ENCODE assay signal across 25 cellular contexts in genomic region chr10:132809237-132810140, GRCh38. TPM values are rescaled to one million over a fixed set of nuclear protein-coding genes. Genes with fewer than 3 reads are reported as not detected.
A peak's percentile ranks its signal among the peaks of the same experiment; 100 is the strongest.
DNase-seq lines count a peak whose midpoint lies in the region; ATAC-seq, FAIRE-seq and TF ChIP-seq lines count a peak whose summit lies in the region.
"Had no signal": no experiment of that assay in that cellular context is flagged by ENCODE, and none has a peak within 500 bp of the region (broad histone marks: within the 10 kb centered on the region; RNA-seq: fewer than 3 reads in every experiment).

No MANE protein-coding gene starts in this region.

- no peak overlapping the region for H3K23ac ChIP-seq in IMR-90 (ENCODE audit: low read depth, low read length)
- H3K23ac ChIP-seq in H1 (ENCODE audit: insufficient read length), result no peak overlapping the region

- H3K4ac ChIP-seq in IMR-90 (ENCODE audit: low read depth, low read length) (no peak overlapping the region), H1 (replicated peaks; ENCODE audit: insufficient read length, low read depth, low read length) (no peak overlapping the region)

- no peaks in the 10 kb centered on the region for H3K23me2 ChIP-seq in H1 (ENCODE audit: low read depth, low read length)

- no peaks in the 10 kb centered on the region for H3K79me1 ChIP-seq in IMR-90 (ENCODE audit: low read depth in 1 of 2, low read length in 2 of 2)
- no peaks in the 10 kb centered on the region for H3K79me1 ChIP-seq in H1 (ENCODE audit: low read depth, low read length)

- POLR2A ChIA-PET in IMR-90 (lab: Charles Lee; ENCODE audit: unreplicated experiment), result no interaction called here
- POLR2A ChIA-PET in H1 (lab: Charles Lee; ENCODE audit: partially characterized antibody), result interaction anchor here (0.9 kb wide), 1 partner anchor 34 kb away, joined by 3 read pairs; no protein-coding TSS in a partner anchor

- H3K36me3 ChIP-seq in IMR-90 (ENCODE audit: control insufficient read depth, insufficient read depth, low read length) (no peaks in the 10 kb centered on the region), H1 (ENCODE audit: control insufficient read depth in 2 of 4, insufficient read depth in 4 of 4, low read length in 3 of 4) (no peaks in the 10 kb centered on the region), osteoblast (ENCODE audit: insufficient read depth, low read length) (no peaks in the 10 kb centered on the region), stomach (no peaks in the 10 kb centered on the region), MG63 (no peaks in the 10 kb centered on the region)
- H3K36me3 ChIP-seq: SJCRH30 had no signal

- H2AK5ac ChIP-seq in IMR-90 (ENCODE audit: low read depth, low read length), result no peak overlapping the region
- H2AK5ac ChIP-seq in H1 (ENCODE audit: low read depth, low read length), result no peak overlapping the region

- H4K5ac ChIP-seq in IMR-90 (ENCODE audit: low read depth, low read length) (no peak overlapping the region), H1 (ENCODE audit: insufficient read length, low read depth, low read length) (no peak overlapping the region)

- no peak overlapping the region for H2AK9ac ChIP-seq in IMR-90 (replicated peaks; ENCODE audit: low read depth, low read length, poor library complexity)

- CTCF ChIA-PET in IMR-90 (lab: Yijun Ruan, JAX), result no interaction called here
- CTCF ChIA-PET in H1 (lab: Charles Lee; ENCODE audit: partially characterized antibody), result interaction anchor here (0.6 to 2.9 kb wide), 5 partner anchors 15 to 1451 kb away, joined by 3 to 8 read pairs (median 4); no protein-coding TSS in a partner anchor

- no peak overlapping the region for H3K4me3 ChIP-seq in IMR-90 (ENCODE audit: insufficient read depth, low read depth, low read length)
- H3K4me3 ChIP-seq in H1 (ENCODE audit: extremely low read depth in 1 of 4, insufficient read depth in 2 of 4, low read depth in 3 of 4, low read length in 4 of 4), result no peak overlapping the region
- no peak overlapping the region for H3K4me3 ChIP-seq in osteoblast (ENCODE audit: insufficient read depth, low read length)
- H3K4me3 ChIP-seq in stomach, result no peak overlapping the region
- no peak overlapping the region for H3K4me3 ChIP-seq in MG63
- H3K4me3 ChIP-seq: GM12878, SJCRH30 had no signal

- H2BK12ac ChIP-seq in H1 (ENCODE audit: low read depth, low read length), result no peak overlapping the region

- no peak for TF ChIP-seq POLR2A in IMR-90 (IDR thresholded peaks at IDR 0.05; ENCODE audit: low read depth, low read length)
- TF ChIP-seq POLR2A in H1 (IDR thresholded peaks at IDR 0.05; ENCODE audit: control extremely low read depth in 1 of 2, low read depth in 2 of 2, low read length in 2 of 2), result no peak
- TF ChIP-seq POLR2A in stomach (IDR thresholded peaks at IDR 0.05), result no peak

- H2BK5ac ChIP-seq in IMR-90 (ENCODE audit: low read depth, low read length, poor library complexity, severe bottlenecking) (no peak overlapping the region), H1 (ENCODE audit: low read depth, low read length) (no peak overlapping the region)

- H3K27me3 ChIP-seq in IMR-90 (ENCODE audit: control insufficient read depth, insufficient read depth, low read length) (peaks cover 29% of the 10 kb centered on the region; the same call in 1 of the 2 replicates), H1 (replicated peaks in 1 of 4; ENCODE audit: control insufficient read depth in 3 of 4, extremely low read depth in 1 of 4, insufficient read depth in 3 of 4, low read length in 3 of 4) (no peaks in the 10 kb centered on the region), osteoblast (ENCODE audit: insufficient read depth, low read length) (peaks cover 13% of the 10 kb centered on the region), stomach (peaks cover 0 to 66% (median 0%) of the 10 kb centered on the region in 3 donors), MG63 (no peaks in the 10 kb centered on the region)
- H3K27me3 ChIP-seq: SJCRH30 had no signal

- in situ Hi-C loops in IMR-90 (cut with MboI; ENCODE audit: low sequenced_read_pairs), result no loop called here

- no peaks in the 10 kb centered on the region for H3K9me1 ChIP-seq in IMR-90 (ENCODE audit: insufficient read depth, low read length)

- TF ChIP-seq EP300 in H1 (IDR thresholded peaks at IDR 0.05; ENCODE audit: borderline replicate concordance in 1 of 2, low read depth in 2 of 2, low read length in 2 of 2) (no peak), stomach (IDR thresholded peaks at IDR 0.05) (no peak)

- no peaks in the 10 kb centered on the region for H3K4me1 ChIP-seq in IMR-90 (ENCODE audit: control insufficient read depth, insufficient read depth, low read length)
- H3K4me1 ChIP-seq in H1 (replicated peaks in 1 of 4; ENCODE audit: control insufficient read depth in 3 of 4, insufficient read depth in 4 of 4, low read length in 3 of 4), result peaks cover 0 to 3% (median 0%) of the 10 kb centered on the region in 4 experiments; a peak in 2 of 7 replicates
- H3K4me1 ChIP-seq in osteoblast (ENCODE audit: insufficient read depth, low read length), result no peaks in the 10 kb centered on the region
- no peaks in the 10 kb centered on the region for H3K4me1 ChIP-seq in stomach
- H3K4me1 ChIP-seq: SJCRH30 had no signal

- H4K91ac ChIP-seq in IMR-90 (ENCODE audit: insufficient read depth, low read depth, low read length), result no peak overlapping the region
- H4K91ac ChIP-seq in H1 (replicated peaks; ENCODE audit: insufficient read length, low read length), result no peak overlapping the region

- TF ChIP-seq CTCF in IMR-90 (conservative IDR thresholded peaks at IDR 0.05; ENCODE audit: low read depth, low read length) (no peak), H1 (IDR thresholded peaks at IDR 0.05; ENCODE audit: control extremely low read depth in 1 of 3, insufficient read depth in 1 of 3, low read depth in 1 of 3, low read length in 3 of 3) (no peak), osteoblast (IDR thresholded peaks at IDR 0.05; ENCODE audit: extremely low read depth, low read depth, low read length) (no peak), stomach (IDR thresholded peaks at IDR 0.05) (no peak)

- H3K27ac ChIP-seq in IMR-90 (ENCODE audit: insufficient read depth, low read length) (no peak overlapping the region), H1 (ENCODE audit: low read depth, low read length) (no peak overlapping the region), osteoblast (ENCODE audit: low read depth, low read length) (no peak overlapping the region), stomach (no peak overlapping the region)
- H3K27ac ChIP-seq: C4-2B, HL-60, SJCRH30 had no signal

- no TSS peak for BruUV-seq in IMR-90 (replicated peaks; lab: Mats Ljungman, UMichigan)

- H3K4me2 ChIP-seq in IMR-90 (ENCODE audit: low read depth, low read length) (no peak overlapping the region), H1 (ENCODE audit: insufficient read depth in 1 of 2, low read depth in 2 of 2, low read length in 2 of 2) (no peak overlapping the region), osteoblast (ENCODE audit: insufficient read depth, low read length) (no peak overlapping the region)

- no peak overlapping the region for H3K14ac ChIP-seq in IMR-90 (replicated peaks; ENCODE audit: low read depth, low read length)
- no peak overlapping the region for H3K14ac ChIP-seq in H1 (ENCODE audit: insufficient read length)

- H4K8ac ChIP-seq in IMR-90 (ENCODE audit: low read depth in 2 of 2, low read length in 2 of 2) (no peak overlapping the region), H1 (ENCODE audit: extremely low read depth, insufficient read depth, low read length) (no peak overlapping the region)

- dilution Hi-C loops in IMR-90 (cut with HindIII; ENCODE audit: low sequenced_read_pairs, unreplicated experiment), result no loop called here

- H2BK15ac ChIP-seq in IMR-90 (ENCODE audit: low read depth, low read length) (no peak overlapping the region), H1 (ENCODE audit: low read length) (peak overlapping the region; percentile 61; the same call in 1 of the 2 replicates)

- H4K20me1 ChIP-seq in IMR-90 (ENCODE audit: insufficient read depth, low read length) (no peaks in the 10 kb centered on the region), H1 (replicated peaks in 1 of 2; ENCODE audit: control insufficient read depth in 1 of 2, insufficient read depth in 2 of 2, low read length in 2 of 2) (no peaks in the 10 kb centered on the region), osteoblast (ENCODE audit: insufficient read depth, low read length) (no peaks in the 10 kb centered on the region)

- H3K79me2 ChIP-seq in H1 (ENCODE audit: control insufficient read depth in 1 of 2, insufficient read depth in 2 of 2, low read length in 2 of 2) (no peaks in the 10 kb centered on the region), osteoblast (ENCODE audit: insufficient read depth, low read length) (no peaks in the 10 kb centered on the region)

- TF ChIP-seq RAD21 in IMR-90 (IDR thresholded peaks at IDR 0.05; ENCODE audit: low read length) (no peak), H1 (IDR thresholded peaks at IDR 0.05 in 1 of 2, conservative IDR thresholded peaks at IDR 0.05 in 1 of 2; ENCODE audit: low read depth in 2 of 2, low read length in 2 of 2) (no peak)

- H2BK120ac ChIP-seq in IMR-90 (ENCODE audit: low read depth, low read length), result no peak overlapping the region
- H2BK120ac ChIP-seq in H1 (replicated peaks; ENCODE audit: low read depth, low read length), result no peak overlapping the region

- intact Hi-C loops in IMR-90 (cut with micrococcal nuclease) (no loop called here), stomach (cut with DNase I; ENCODE audit: low total_unique reads) (no loop called here)

- DNase-seq in IMR-90 (no peak), H1 (ENCODE audit: low read depth in 1 of 2, low spot score in 2 of 2) (no peak), osteoblast (ENCODE audit: insufficient read length, low spot score, missing footprints) (peak; percentile 83), stomach (peak; percentile 21), MG63 (no peak)
- DNase-seq: DMS 273 treated with DMSO at 0.1 percent for 48 hours, DMS79, EL, GDM1, NCI-H1092, NCI-H1436, NCI-H187 treated with DMSO at 0.1 percent for 48 hours, NCI-H2107, NCI-H524 treated with DMSO at 0.1 percent for 48 hours, NCI-H774, SJCRH30 had no signal

- no peak for FAIRE-seq in H1 (lab: Jason Lieb, UNC)
- FAIRE-seq: GM12878 had no signal

- H2BK20ac ChIP-seq in IMR-90 (ENCODE audit: low read depth, low read length) (no peak overlapping the region), H1 (ENCODE audit: low read length) (no peak overlapping the region)

- peak overlapping the region; percentile 21 for H2AFZ ChIP-seq in IMR-90 (replicated peaks; ENCODE audit: low read length, poor library complexity)
- no peak overlapping the region for H2AFZ ChIP-seq in H1 (ENCODE audit: low read length)
- H2AFZ ChIP-seq in osteoblast (ENCODE audit: low read length), result no peak overlapping the region

- no peak overlapping the region for H3K56ac ChIP-seq in IMR-90 (ENCODE audit: extremely low read depth, insufficient read depth, low read length)
- H3K56ac ChIP-seq in H1 (replicated peaks; ENCODE audit: insufficient read length, low read depth, low read length), result no peak overlapping the region

- H3K9ac ChIP-seq in IMR-90 (ENCODE audit: low read depth, low read length), result no peak overlapping the region
- no peak overlapping the region; a peak in 1 of 7 replicates for H3K9ac ChIP-seq in H1 (replicated peaks in 1 of 4; ENCODE audit: extremely low read depth in 1 of 4, low read depth in 3 of 4, low read length in 3 of 4)

- ATAC-seq in IMR-90 (ENCODE audit: low read depth) (no peak), GM19455 (IDR thresholded peaks at IDR 0.05; ENCODE audit: unreplicated experiment) (no peak), HG02678 (IDR thresholded peaks at IDR 0.05; ENCODE audit: unreplicated experiment) (no peak)
- ATAC-seq: GM12878, SK-N-SH treated with all-trans-retinoic acid at 6 μM for 48 hours had no signal

- WGBS in IMR-90 (ENCODE audit: extremely low coverage in 2 of 2, insufficient read length in 1 of 2), 2 experiments, result 94% methylated on average over 6 of the region's 38 CpGs; no CpG with 5 or more reads in 1 of the 2 experiments
- 93% methylated on average over 36 of the region's 38 CpGs; no CpG with 5 or more reads in 1 of the 2 experiments for WGBS in H1 (ENCODE audit: extremely low coverage in 1 of 2, insufficient coverage in 1 of 2, insufficient read length in 1 of 2, insufficient replicate concordance in 2 of 2, low coverage in 1 of 2, low lambda C conversion rate in 2 of 2, missing lambda C conversion rate in 1 of 2), 2 experiments
- WGBS in stomach, 5 donors, result 83 to 90% (median 84%) methylated on average over 25 to 38 of the region's 38 CpGs

- H3K9me3 ChIP-seq in IMR-90 (ENCODE audit: control insufficient read depth, insufficient read depth, low read length), result no peaks in the 10 kb centered on the region
- no peaks in the 10 kb centered on the region for H3K9me3 ChIP-seq in H1 (ENCODE audit: insufficient read depth in 2 of 2, low read depth in 1 of 2, low read length in 1 of 2)
- no peaks in the 10 kb centered on the region for H3K9me3 ChIP-seq in osteoblast (ENCODE audit: low read depth, low read length)
- H3K9me3 ChIP-seq in stomach, result no peaks in the 10 kb centered on the region
- no peaks in the 10 kb centered on the region for H3K9me3 ChIP-seq in MG63
- H3K9me3 ChIP-seq: SJCRH30 had no signal

- H3K18ac ChIP-seq in IMR-90 (ENCODE audit: low read depth, low read length), result no peak overlapping the region
- H3K18ac ChIP-seq in H1 (ENCODE audit: extremely low read depth, low read length), result no peak overlapping the region

RNA-seq across cellular contexts. Expression of gene NKX6-2, which starts 23.5 kb away (rescaled TPM):
- total RNA-seq in IMR-90 (2012; rRNA removed) (not detected in 2 replicates), osteoblast (not detected in 2 replicates), stomach (10 to 100 TPM in 2 of 5 donors, 1 to 10 TPM in 1, not detected in 2; 9.0 to 75.8 (median 11.1) TPM)
- polyA plus RNA-seq in IMR-90 (2012; rRNA removed) (not detected in 2 replicates), H1 (2011; rRNA removed) (0.06 and 0.14 TPM in 2 replicates), stomach (10 to 100 TPM in 1 of 3 donors, 1 to 10 TPM in 1, under 1 TPM in 1; 0.65 to 29.0 (median 1.3) TPM)
- polyA plus RNA-seq in IMR-90 (2012; cell fraction: cytosol; rRNA removed), result not detected in 2 replicates
- polyA plus RNA-seq in IMR-90 (2012; cell fraction: nucleus; rRNA removed; ENCODE audit: low replicate concordance), result not detected in 2 replicates
- not detected in 2 replicates for total RNA-seq in H1 (2021; fragmentation: NEBNext Ultra II Directional; extraction: Animal tissue kit (Norgen Biotek cat#: 25700))
- 0.09 TPM for polyA plus RNA-seq in H1 (2011; cell fraction: cytosol; rRNA removed)
- polyA plus RNA-seq in H1 (2011; cell fraction: nucleus; rRNA removed), result 0.11 TPM
- polyA plus RNA-seq in H1 (2012, experiment 1 of 2), result 2.4 to 6.7 TPM (median 4.4 TPM) in 4 replicates
- polyA plus RNA-seq in H1 (2012, experiment 2 of 2), result 0.08 TPM
- not detected for polyA plus RNA-seq in H1 (2013, experiment 1 of 2)
- polyA plus RNA-seq in H1 (2013, experiment 2 of 2), result not detected
- polyA minus RNA-seq in H1 (2011; rRNA and poly(A)+ RNA removed), result not detected in 2 replicates
- not detected for polyA minus RNA-seq in H1 (2011; cell fraction: cytosol; rRNA and poly(A)+ RNA removed)
- polyA minus RNA-seq in H1 (2011; cell fraction: nucleus; rRNA and poly(A)+ RNA removed), result not detected
- not detected in 2 replicates for total RNA-seq in MG63 (2014; rRNA removed; shearing (Covaris generic); ENCODE audit: low replicate concordance)
- total RNA-seq: A673; CD8-positive, alpha-beta memory T cell; GM12878; H4; SJCRH30 had no signal
- polyA plus RNA-seq: CD8-positive, alpha-beta memory T cell had no signal

Comparison
In these comparisons a context has a peak if more than half of its experiments do, and no peak if none do; other contexts are left out.
1. DNase-seq: peak in osteoblast (single experiment) and stomach (single experiment); none in IMR-90 (single experiment), H1 (0 of 2) and MG63 (single experiment).